9 cellular contexts compared by ENCODE assay signal in genomic region chr7:115851291-115851690, GRCh38.
A peak's percentile ranks its signal among the peaks of the same experiment; 100 is the strongest.
DNase-seq lines count a peak whose midpoint lies in the region; ATAC-seq and TF ChIP-seq lines count a peak whose summit lies in the region.
"Had no signal": no experiment of that assay in that cellular context is flagged by ENCODE, and none has a peak within 500 bp of the region (broad histone marks: within the 10 kb centered on the region; RNA-seq: fewer than 3 reads in every experiment).

No MANE protein-coding gene starts in this region.

- intact Hi-C loops in colonic mucosa (cut with DNase I) = no loop called here

- H3K9me3 ChIP-seq in colonic mucosa = no peaks in the 10 kb centered on the region
- H3K9me3 ChIP-seq: thoracic aorta had no signal

- no peak overlapping the region for H3K27ac ChIP-seq in colonic mucosa
- H3K27ac ChIP-seq: thoracic aorta had no signal

- peak; percentile 35 for TF ChIP-seq CTCF in AG09319 (IDR thresholded peaks at IDR 0.05; ENCODE audit: low read depth, low read length)
- TF ChIP-seq CTCF in colonic mucosa (IDR thresholded peaks at IDR 0.05) = peak; percentile 19

- ATAC-seq in HG03097 (IDR thresholded peaks at IDR 0.05; ENCODE audit: low FRiP score, unreplicated experiment) = no peak

- DNase-seq in AG09319 (ENCODE audit: extremely low read depth, low read depth) = peak; percentile 52
- peak; percentile 63 for DNase-seq in H4 (ENCODE audit: low spot score)
- peak; percentile 64 to 79 for DNase-seq in NCI-H526 (lab: John Stamatoyannopoulos, UW)
- DNase-seq in colonic mucosa = no peak
- peak; percentile 2 for DNase-seq in pulmonary artery endothelial cell (ENCODE audit: low read depth, low spot score)
- no peak for DNase-seq in putamen (ENCODE audit: low spot score)
- DNase-seq in NCI-H2227 treated with DMSO at 0.1 percent for 48 hours (lab: John Stamatoyannopoulos, UW) = no peak

- no peaks in the 10 kb centered on the region for H3K4me1 ChIP-seq in colonic mucosa

- no peaks in the 10 kb centered on the region for H3K27me3 ChIP-seq in colonic mucosa

- no peak overlapping the region for H3K9ac ChIP-seq in colonic mucosa (ENCODE audit: low read depth in 2 of 2, low read length in 2 of 2)

- no peaks in the 10 kb centered on the region for H3K36me3 ChIP-seq in colonic mucosa
- H3K36me3 ChIP-seq: thoracic aorta had no signal

- no peak overlapping the region for H3K4me3 ChIP-seq in colonic mucosa
- H3K4me3 ChIP-seq: thoracic aorta had no signal

Comparison
In these comparisons a context has a peak if more than half of its experiments do, and no peak if none do; other contexts are left out.
1. DNase-seq: peak in AG09319 (single experiment), H4 (single experiment), NCI-H526 (2 of 2) and pulmonary artery endothelial cell (single experiment); none in colonic mucosa (single experiment), putamen (single experiment) and NCI-H2227 treated with DMSO at 0.1 percent for 48 hours (single experiment).